ENCODE assay signal across 9 cellular contexts in genomic region chr4:127622621-127622922, GRCh38. TPM values are rescaled to one million over a fixed set of nuclear protein-coding genes. Genes with fewer than 3 reads are reported as not detected.
DNase-seq lines count a peak whose midpoint lies in the region; ATAC-seq and TF ChIP-seq lines count a peak whose summit lies in the region.
"Had no signal": no experiment of that assay in that cellular context is flagged by ENCODE, and none has a peak within 500 bp of the region (broad histone marks: within the 10 kb centered on the region; RNA-seq: fewer than 3 reads in every experiment).

No MANE protein-coding gene starts in this region.

- no peak overlapping the region for H3K27ac ChIP-seq in SJCRH30
- no peak overlapping the region for H3K27ac ChIP-seq in left ventricle myocardium inferior (replicated peaks)
- H3K27ac ChIP-seq in MM.1S (ENCODE audit: low read length), result no peak overlapping the region

- POLR2A ChIA-PET in activated CD4-positive, alpha-beta memory T cell treated with anti-CD3 and anti-CD28 coated beads for 36 hours (lab: Charles Lee), result no interaction called here

- no peaks in the 10 kb centered on the region for H3K9me2 ChIP-seq in MM.1S (replicated peaks; ENCODE audit: insufficient read depth, low read length)

- H3K36me3 ChIP-seq in SJCRH30 (no peaks in the 10 kb centered on the region), left ventricle myocardium inferior (no peaks in the 10 kb centered on the region), MM.1S (replicated peaks; ENCODE audit: insufficient read depth, low read length) (no peaks in the 10 kb centered on the region)

- H3K27ac Mint-ChIP-seq in activated CD4-positive, alpha-beta memory T cell treated with anti-CD3 and anti-CD28 coated beads for 36 hours, result no peak overlapping the region

- no peaks in the 10 kb centered on the region for H3F3A ChIP-seq in MM.1S (ENCODE audit: insufficient read depth, low read length)

- H3K36me3 Mint-ChIP-seq in activated CD4-positive, alpha-beta memory T cell treated with anti-CD3 and anti-CD28 coated beads for 36 hours, result no peaks in the 10 kb centered on the region

- TF ChIP-seq CTCF in left ventricle myocardium inferior (IDR thresholded peaks at IDR 0.05; ENCODE audit: borderline replicate concordance), result no peak
- TF ChIP-seq CTCF in retinal pigment epithelial cell (conservative IDR thresholded peaks at IDR 0.05; ENCODE audit: low read depth, low read length), result no peak
- TF ChIP-seq CTCF in MM.1S (IDR thresholded peaks at IDR 0.05; ENCODE audit: low read length), result no peak

- H3K4me3 ChIP-seq in SJCRH30 (peak overlapping the region; percentile 45), left ventricle myocardium inferior (peak overlapping the region; percentile 69), retinal pigment epithelial cell (ENCODE audit: low read length) (peak overlapping the region; percentile 65), MM.1S (ENCODE audit: low read length) (no peak overlapping the region)

- H3K27me3 ChIP-seq in SJCRH30 (no peaks in the 10 kb centered on the region; the same call in 1 of the 2 replicates), left ventricle myocardium inferior (ENCODE audit: low read depth) (peaks cover 85% of the 10 kb centered on the region), MM.1S (replicated peaks; ENCODE audit: insufficient read depth, low read length) (no peaks in the 10 kb centered on the region)

- H3K9me3 Mint-ChIP-seq in activated CD4-positive, alpha-beta memory T cell treated with anti-CD3 and anti-CD28 coated beads for 36 hours, result peaks cover 3% of the 10 kb centered on the region

- no peak overlapping the region for H3K9ac ChIP-seq in MM.1S (ENCODE audit: low read length)

- no peaks in the 10 kb centered on the region for H3K79me2 ChIP-seq in MM.1S (ENCODE audit: low read length)

- H3K4me2 ChIP-seq in MM.1S (ENCODE audit: low read depth, low read length), result no peak overlapping the region

- H3K9me3 ChIP-seq in SJCRH30 (replicated peaks) (no peaks in the 10 kb centered on the region; the same call in 1 of the 2 replicates), left ventricle myocardium inferior (replicated peaks) (no peaks in the 10 kb centered on the region), MM.1S (replicated peaks; ENCODE audit: insufficient read depth, low read length) (no peaks in the 10 kb centered on the region)

- CTCF ChIA-PET in activated CD4-positive, alpha-beta memory T cell treated with anti-CD3 and anti-CD28 coated beads for 36 hours (lab: Charles Lee), result interaction anchor here (1.1 to 1.3 kb wide), 2 partner anchors 10 to 36 kb away, joined by 3 read pairs; partner anchors contain the start of gene INTU

- DNase-seq in SJCRH30 (no peak), left ventricle myocardium inferior (no peak), retinal pigment epithelial cell (ENCODE audit: low read depth) (no peak), CD1c-positive myeloid dendritic cell (ENCODE audit: extremely low spot score) (no peak), UCSD-AML1 (lab: John Stamatoyannopoulos, UW; ENCODE audit: unreplicated experiment) (no peak), MM.1S (no peak)
- no peak for DNase-seq in activated CD4-positive, alpha-beta memory T cell treated with anti-CD3 and anti-CD28 coated beads for 36 hours
- DNase-seq: NCI-H187 had no signal

- no peak overlapping the region for H3K4me3 Mint-ChIP-seq in activated CD4-positive, alpha-beta memory T cell treated with anti-CD3 and anti-CD28 coated beads for 36 hours

- H3K4me1 Mint-ChIP-seq in activated CD4-positive, alpha-beta memory T cell treated with anti-CD3 and anti-CD28 coated beads for 36 hours (ENCODE audit: low read depth), result peaks cover 8% of the 10 kb centered on the region

- H3K4me1 ChIP-seq in SJCRH30, result peaks cover 8% of the 10 kb centered on the region; the same call in 1 of the 2 replicates
- peaks cover 13% of the 10 kb centered on the region for H3K4me1 ChIP-seq in left ventricle myocardium inferior
- H3K4me1 ChIP-seq in MM.1S (ENCODE audit: low read length), result no peaks in the 10 kb centered on the region

- no peak overlapping the region for H2AFZ ChIP-seq in MM.1S (ENCODE audit: low read length)

- no peaks in the 10 kb centered on the region for H4K20me1 ChIP-seq in MM.1S (ENCODE audit: insufficient read depth, low read length)

- peak; percentile 17 for ATAC-seq in GM21381 (IDR thresholded peaks at IDR 0.05; ENCODE audit: unreplicated experiment)

- intact Hi-C loops in left ventricle myocardium inferior (cut with micrococcal nuclease), result no loop called here
- intact Hi-C loops in activated CD4-positive, alpha-beta memory T cell treated with anti-CD3 and anti-CD28 coated beads for 36 hours (cut with micrococcal nuclease), result loop anchor here (10.0 kb wide), 1 partner anchor 262 kb away; the partner anchor contains the start of gene PLK4

- peaks cover 40% of the 10 kb centered on the region for H3K27me3 Mint-ChIP-seq in activated CD4-positive, alpha-beta memory T cell treated with anti-CD3 and anti-CD28 coated beads for 36 hours

RNA-seq across cellular contexts. Expression of gene INTU, which starts 10.2 kb away (rescaled TPM):
- 2.6 TPM in 2 replicates for total RNA-seq in SJCRH30 (2014; rRNA removed; shearing (Covaris generic))
- 5.2 TPM for total RNA-seq in left ventricle myocardium inferior
- under 1 TPM; 0.19 to 0.48 TPM for total RNA-seq in activated CD4-positive, alpha-beta memory T cell treated with anti-CD3 and anti-CD28 coated beads for 36 hours
